ENCODE assay signal across 8 cellular contexts in the genomic region with DNA sequence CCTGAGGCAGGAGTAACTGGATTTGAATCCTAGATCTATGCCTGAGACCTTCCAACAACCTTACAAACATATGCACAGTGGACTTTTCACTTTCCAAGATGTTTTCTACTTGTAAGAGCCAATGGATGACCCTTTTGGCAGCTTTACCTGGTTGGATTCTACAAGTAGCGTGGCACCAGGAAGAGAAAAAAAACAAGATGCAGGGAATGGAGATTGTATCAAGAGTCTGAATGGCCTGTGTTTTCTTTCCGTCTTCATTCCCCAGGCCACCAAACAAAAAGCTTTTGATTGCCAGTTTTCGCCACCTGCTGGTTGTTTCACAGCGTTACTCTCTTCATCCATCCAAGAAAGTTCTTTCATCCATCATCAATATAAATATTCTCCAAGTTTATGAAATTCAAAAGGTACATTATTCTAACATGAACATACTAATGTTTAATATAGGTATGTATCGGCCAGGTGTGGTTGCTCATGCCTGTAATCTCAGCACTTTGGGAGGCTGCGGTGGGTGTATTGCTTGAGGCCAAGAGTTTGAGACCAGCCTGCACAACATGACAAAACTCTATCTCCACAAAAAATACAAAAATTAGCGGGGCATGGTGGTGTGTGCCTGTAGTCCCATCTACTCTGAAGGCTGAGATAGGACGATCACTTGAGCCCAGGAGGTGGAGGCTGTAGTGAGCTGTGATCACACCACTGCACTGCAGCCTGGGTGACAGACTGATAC. TPM values are rescaled to one million over a fixed set of nuclear protein-coding genes. Genes with fewer than 3 reads are reported as not detected.
A peak's percentile ranks its signal among the peaks of the same experiment; 100 is the strongest.
DNase-seq lines count a peak whose midpoint lies in the region; ATAC-seq and TF ChIP-seq lines count a peak whose summit lies in the region.

No MANE protein-coding gene starts in this region.

- H3K27ac Mint-ChIP-seq in GM23338 (no peak overlapping the region), WTC11 (no peak overlapping the region), memory B cell (peak overlapping the region; percentile 2)

- H3K4me1 Mint-ChIP-seq in GM23338 (peaks cover 22% of the 10 kb centered on the region), WTC11 (peaks cover 21% of the 10 kb centered on the region), memory B cell (peaks cover 17% of the 10 kb centered on the region)

- H3K27me3 Mint-ChIP-seq in GM23338 (ENCODE audit: insufficient read depth, low read depth, poor library complexity), result peaks cover 24% of the 10 kb centered on the region
- H3K27me3 Mint-ChIP-seq in WTC11 (ENCODE audit: low read depth), result peaks cover 21% of the 10 kb centered on the region
- H3K27me3 Mint-ChIP-seq in memory B cell, result no peaks in the 10 kb centered on the region

- intact Hi-C loops in dorsolateral prefrontal cortex (cut with DNase I), result loop anchor here (1.0 to 5.0 kb wide), 5 partner anchors 192 to 306 kb away; no protein-coding TSS in a partner anchor

- H3K4me3 Mint-ChIP-seq in GM23338 (no peak overlapping the region), WTC11 (no peak overlapping the region), memory B cell (no peak overlapping the region)

- no peaks in the 10 kb centered on the region for H3K27me3 ChIP-seq in BLaER1 treated with 17β-estradiol and CSF1 and Interleukin-3, amounts not matched to agents 10 nM and 100 nM
- H3K27me3 ChIP-seq in GM23338 (ENCODE audit: insufficient read depth), result peaks cover 30% of the 10 kb centered on the region
- no peaks in the 10 kb centered on the region for H3K27me3 ChIP-seq in dorsolateral prefrontal cortex

- H3K4me3 ChIP-seq in BLaER1 treated with 17β-estradiol and CSF1 and Interleukin-3, amounts not matched to agents 10 nM and 100 nM, result no peak overlapping the region
- H3K4me3 ChIP-seq in GM23338, result no peak overlapping the region
- H3K4me3 ChIP-seq in dorsolateral prefrontal cortex, result peak overlapping the region in 8 of 59 donors; percentile 1 to 27 (median 16)

- H3K36me3 ChIP-seq in BLaER1 treated with 17β-estradiol and CSF1 and Interleukin-3, amounts not matched to agents 10 nM and 100 nM, result no peaks in the 10 kb centered on the region; a peak in 1 of 22 replicates
- H3K36me3 ChIP-seq in GM23338 (ENCODE audit: insufficient read depth), result no peaks in the 10 kb centered on the region

- POLR2A ChIA-PET in WTC11 (lab: Charles Lee), result no interaction called here

- H3K4me1 ChIP-seq in BLaER1 treated with 17β-estradiol and CSF1 and Interleukin-3, amounts not matched to agents 10 nM and 100 nM, result peaks cover 22 to 24% (median 24%) of the 10 kb centered on the region in 10 experiments
- peaks cover 17% of the 10 kb centered on the region for H3K4me1 ChIP-seq in GM23338 (ENCODE audit: insufficient read depth)

- H3F3A ChIP-seq in GM23338 (replicated peaks; ENCODE audit: low read depth), result peaks cover 7% of the 10 kb centered on the region; the same call in 1 of the 2 replicates

- peak overlapping the region; percentile 84 to 96 (median 91) for H3K4me2 ChIP-seq in BLaER1 treated with 17β-estradiol and CSF1 and Interleukin-3, amounts not matched to agents 10 nM and 100 nM
- H3K4me2 ChIP-seq in GM23338, result 0 out of 2 replicates have a peak overlapping the region, but pooled peaks have one; percentile 12

- H3K27ac ChIP-seq in BLaER1 treated with 17β-estradiol and CSF1 and Interleukin-3, amounts not matched to agents 10 nM and 100 nM, result peak overlapping the region in 10 of 11 experiments; percentile 23 to 98 (median 94); a peak in 18 of 22 replicates
- H3K27ac ChIP-seq in GM23338 (ENCODE audit: low read depth) (no peak overlapping the region), dorsolateral prefrontal cortex (peak overlapping the region; percentile 24 to 93 (median 81))

- H3K9me3 ChIP-seq in BLaER1 treated with 17β-estradiol and CSF1 and Interleukin-3, amounts not matched to agents 10 nM and 100 nM (replicated peaks in 1 of 11), result no peaks in the 10 kb centered on the region

- H3K79me2 ChIP-seq in GM23338 (replicated peaks; ENCODE audit: insufficient read depth), result no peaks in the 10 kb centered on the region

- H3K9ac ChIP-seq in BLaER1 treated with 17β-estradiol and CSF1 and Interleukin-3, amounts not matched to agents 10 nM and 100 nM, result peak overlapping the region in 9 of 11 experiments; percentile 41 to 98 (median 91); a peak in 15 of 22 replicates

- DNase-seq in GM23338 (ENCODE audit: low spot score) (peak; percentile 86), NCI-H2227 treated with DMSO at 0.1 percent for 48 hours (lab: John Stamatoyannopoulos, UW) (peak; percentile 85), WTC11 (ENCODE audit: low spot score) (peak; percentile 37), dorsolateral prefrontal cortex (peak in 7 of 10 donors; percentile 42 to 75 (median 57)), memory B cell (ENCODE audit: low spot score in 2 of 2) (peak; percentile 43 to 60), superior temporal gyrus (ENCODE audit: extremely low spot score) (peak; percentile 95)

- H3K36me3 Mint-ChIP-seq in GM23338 (ENCODE audit: low read depth) (no peaks in the 10 kb centered on the region; the same call in 2 of the 3 replicates), WTC11 (no peaks in the 10 kb centered on the region), memory B cell (peaks cover under 1% of the 10 kb centered on the region)

- CTCF ChIA-PET in WTC11 (lab: Charles Lee), result interaction anchor here (0.9 to 2.6 kb wide), 16 partner anchors 9 to 739 kb away, joined by 3 to 21 read pairs (median 4); no protein-coding TSS in a partner anchor

- H4K20me1 ChIP-seq in BLaER1 treated with 17β-estradiol and CSF1 and Interleukin-3, amounts not matched to agents 10 nM and 100 nM, result peaks cover 0 to 7% (median 6%) of the 10 kb centered on the region in 11 experiments; a peak in 8 of 22 replicates
- no peaks in the 10 kb centered on the region for H4K20me1 ChIP-seq in GM23338 (replicated peaks; ENCODE audit: insufficient read depth)

- peak; percentile 13 for ATAC-seq in GM23338
- peak; percentile 11 for ATAC-seq in WTC11
- ATAC-seq in memory B cell (ENCODE audit: low read depth), result no peak
- no peak for ATAC-seq in HG03095 (IDR thresholded peaks at IDR 0.05; ENCODE audit: unreplicated experiment)

- TF ChIP-seq CTCF in GM23338 (conservative IDR thresholded peaks at IDR 0.05; ENCODE audit: low read depth in 2 of 2) (peak; percentile 79 to 83), WTC11 (IDR thresholded peaks at IDR 0.05) (peak; percentile 59), dorsolateral prefrontal cortex (IDR thresholded peaks at IDR 0.05 in 54 of 56, conservative IDR thresholded peaks at IDR 0.05 in 2 of 56; ENCODE audit: low read depth in 1 of 56, partially characterized antibody in 56 of 56) (peak; percentile 80 to 97 (median 91))

- H3K9me2 ChIP-seq in GM23338 (ENCODE audit: insufficient read depth), result no peaks in the 10 kb centered on the region

- no peaks in the 10 kb centered on the region; the same call in 2 of the 3 replicates for H3K9me3 Mint-ChIP-seq in GM23338
- H3K9me3 Mint-ChIP-seq in WTC11, result no peaks in the 10 kb centered on the region
- no peaks in the 10 kb centered on the region for H3K9me3 Mint-ChIP-seq in memory B cell

- H2AFZ ChIP-seq in GM23338, result peak overlapping the region; percentile 19; the same call in 1 of the 2 replicates

TF ChIP-seq in GM23338, 12 proteins besides CTCF, POLR2A, EP300 and RAD21 (continues in another document):
- TF ChIP-seq STAT1 (IDR thresholded peaks at IDR 0.05; ENCODE audit: unreplicated experiment), result no peak

TF ChIP-seq in WTC11, 78 proteins besides CTCF, POLR2A, EP300 and RAD21 (continues in another document):
- TF ChIP-seq HMGA2 (CRISPR knock-in tag; IDR thresholded peaks at IDR 0.05) (no peak), ETV6 (CRISPR knock-in tag; IDR thresholded peaks at IDR 0.05) (no peak), ZNF423 (CRISPR knock-in tag; IDR thresholded peaks at IDR 0.05) (no peak), JUN (CRISPR knock-in tag; IDR thresholded peaks at IDR 0.05) (no peak), EMX1 (CRISPR knock-in tag; IDR thresholded peaks at IDR 0.05) (no peak)
- TF ChIP-seq, protein P1, sequence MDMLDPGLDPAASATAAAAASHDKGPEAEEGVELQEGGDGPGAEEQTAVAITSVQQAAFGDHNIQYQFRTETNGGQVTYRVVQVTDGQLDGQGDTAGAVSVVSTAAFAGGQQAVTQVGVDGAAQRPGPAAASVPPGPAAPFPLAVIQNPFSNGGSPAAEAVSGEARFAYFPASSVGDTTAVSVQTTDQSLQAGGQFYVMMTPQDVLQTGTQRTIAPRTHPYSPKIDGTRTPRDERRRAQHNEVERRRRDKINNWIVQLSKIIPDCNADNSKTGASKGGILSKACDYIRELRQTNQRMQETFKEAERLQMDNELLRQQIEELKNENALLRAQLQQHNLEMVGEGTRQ (CRISPR knock-in tag; IDR thresholded peaks at IDR 0.05), result no peak
- TF ChIP-seq, protein P2, sequence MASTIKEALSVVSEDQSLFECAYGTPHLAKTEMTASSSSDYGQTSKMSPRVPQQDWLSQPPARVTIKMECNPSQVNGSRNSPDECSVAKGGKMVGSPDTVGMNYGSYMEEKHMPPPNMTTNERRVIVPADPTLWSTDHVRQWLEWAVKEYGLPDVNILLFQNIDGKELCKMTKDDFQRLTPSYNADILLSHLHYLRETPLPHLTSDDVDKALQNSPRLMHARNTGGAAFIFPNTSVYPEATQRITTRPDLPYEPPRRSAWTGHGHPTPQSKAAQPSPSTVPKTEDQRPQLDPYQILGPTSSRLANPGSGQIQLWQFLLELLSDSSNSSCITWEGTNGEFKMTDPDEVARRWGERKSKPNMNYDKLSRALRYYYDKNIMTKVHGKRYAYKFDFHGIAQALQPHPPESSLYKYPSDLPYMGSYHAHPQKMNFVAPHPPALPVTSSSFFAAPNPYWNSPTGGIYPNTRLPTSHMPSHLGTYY (CRISPR knock-in tag; IDR thresholded peaks at IDR 0.05), result no peak
- TF ChIP-seq, protein P3, sequence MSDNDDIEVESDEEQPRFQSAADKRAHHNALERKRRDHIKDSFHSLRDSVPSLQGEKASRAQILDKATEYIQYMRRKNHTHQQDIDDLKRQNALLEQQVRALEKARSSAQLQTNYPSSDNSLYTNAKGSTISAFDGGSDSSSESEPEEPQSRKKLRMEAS (CRISPR knock-in tag; IDR thresholded peaks at IDR 0.05), result no peak

RNA-seq across cellular contexts. Expression of a gene that starts 3.5 kb away (rescaled TPM):
- 4.0 and 7.3 TPM in 2 replicates for total RNA-seq in GM23338 (2014; rRNA removed; shearing (Covaris generic))
- 1.1 and 1.2 TPM in 2 replicates for polyA plus RNA-seq in GM23338 (2016; fragmentation: Nextera tagmentation; extraction: Ambion mirVana)
- total RNA-seq in WTC11 (2021), result 2.2 to 2.6 TPM (median 2.3 TPM) in 3 replicates
- 10 to 100 TPM; 15.7 to 46.8 (median 25.1) TPM for total RNA-seq in dorsolateral prefrontal cortex

RNA-seq across cellular contexts. Expression of a gene that starts 43.9 kb away (rescaled TPM):
- 31.0 and 36.3 TPM in 2 replicates for total RNA-seq in GM23338 (2014; rRNA removed; shearing (Covaris generic))
- 20.3 and 23.7 TPM in 2 replicates for polyA plus RNA-seq in GM23338 (2016; fragmentation: Nextera tagmentation; extraction: Ambion mirVana)
- total RNA-seq in WTC11 (2021) (48.4 to 51.8 TPM (median 49.5 TPM) in 3 replicates), dorsolateral prefrontal cortex (100 to 1,000 TPM in 1 of 120 experiments, 10 to 100 TPM in 119; 43.2 to 111 (median 58.5) TPM)

Comparison
In these comparisons a context has a peak if more than half of its experiments do, and no peak if none do; other contexts are left out.
1. ATAC-seq: peak in GM23338 (single experiment) and WTC11 (single experiment); none in memory B cell (single experiment) and HG03095 (single experiment).
2. DNase-seq: peak in every context shown above with its lines; median percentile 95 in superior temporal gyrus; 86 in GM23338; 85 in NCI-H2227 treated with DMSO at 0.1 percent for 48 hours; 57 in dorsolateral prefrontal cortex; 52 in memory B cell; 37 in WTC11.
3. Peak in every context shown above with its lines, with median percentiles within 50 percentile points of each other: CTCF ChIP-seq.